ENCODE assay signal across 33 cellular contexts in genomic region chr13:32448224-32448623, GRCh38. TPM values are rescaled to one million over a fixed set of nuclear protein-coding genes. Genes with fewer than 3 reads are reported as not detected.
A peak's percentile ranks its signal among the peaks of the same experiment; 100 is the strongest.
DNase-seq lines count a peak whose midpoint lies in the region; ATAC-seq, FAIRE-seq and TF ChIP-seq lines count a peak whose summit lies in the region.
"Had no signal": no experiment of that assay in that cellular context is flagged by ENCODE, and none has a peak within 500 bp of the region (broad histone marks: within the 10 kb centered on the region; RNA-seq: fewer than 3 reads in every experiment).

No MANE protein-coding gene starts in this region.

- no peak overlapping the region for H3K9ac ChIP-seq in Karpas-422 (ENCODE audit: low read length)

- DNase-seq in activated naive CD4-positive, alpha-beta T cell treated with anti-CD3 and anti-CD28 coated beads for 36 hours = no peak
- DNase-seq in activated naive CD4-positive, alpha-beta T cell treated with anti-CD3 and anti-CD28 coated beads, Interleukin-2, amount 50 U/mL, for 16 hours = no peak
- DNase-seq in Karpas-422 = peak; percentile 19
- peak; percentile 46 for DNase-seq in epithelial cell of proximal tubule (ENCODE audit: low read depth)
- peak; percentile 39 for DNase-seq in small intestine
- DNase-seq in C1 segment of cervical spinal cord (lab: John Stamatoyannopoulos, UW) = no peak
- DNase-seq: activated naive CD8-positive, alpha-beta T cell treated with anti-CD3 and anti-CD28 coated beads, Interleukin-2, amount 10 ng/mL, durations not matched to agents 7 days and 5 days; BE2C; CD8-positive, alpha-beta memory T cell; cortex of kidney; DMS153; effector memory CD4-positive, alpha-beta T cell; glutamatergic neuron; HFFc6; left ventricle myocardium inferior; NCI-H1048; NCI-H2107; NCI-H82; posterior cingulate gyrus; right cardiac atrium; stimulated activated CD4-positive, alpha-beta T cell treated with anti-CD3 and anti-CD28 coated beads, Interleukin-1b, Interleukin-23, amount 100 ng/mL, for 48 hours; tibial artery had no signal

- TF ChIP-seq CTCF in epithelial cell of proximal tubule (conservative IDR thresholded peaks at IDR 0.05; ENCODE audit: low read depth, low read length) = no peak

- H4K20me1 ChIP-seq in Karpas-422 (ENCODE audit: insufficient read depth, low read depth, low read length) = no peaks in the 10 kb centered on the region

- no peaks in the 10 kb centered on the region for H3K27me3 ChIP-seq in Karpas-422 (ENCODE audit: low read length)
- no peaks in the 10 kb centered on the region for H3K27me3 ChIP-seq in small intestine (ENCODE audit: control insufficient read depth in 2 of 2, insufficient read depth in 2 of 2, low read length in 2 of 2)
- H3K27me3 ChIP-seq: BE2C, tibial artery, vagina had no signal

- FAIRE-seq in small intestine (lab: Jason Lieb, UNC) = no peak
- FAIRE-seq: astrocyte, GM12878, GM19239, H1, TTC549 had no signal

- CTCF ChIA-PET in activated naive CD4-positive, alpha-beta T cell treated with anti-CD3 and anti-CD28 coated beads for 36 hours (lab: Charles Lee) = interaction anchor here (0.5 to 1.0 kb wide), 4 partner anchors 8 to 412 kb away, joined by 3 to 5 read pairs (median 4); no protein-coding TSS in a partner anchor

- peaks cover 19% of the 10 kb centered on the region for H3K4me1 Mint-ChIP-seq in activated naive CD4-positive, alpha-beta T cell treated with anti-CD3 and anti-CD28 coated beads for 36 hours (ENCODE audit: low read depth)

- no peak overlapping the region for H3K4me2 ChIP-seq in Karpas-422 (ENCODE audit: low read depth, low read length, poor library complexity, severe bottlenecking)

- no peak overlapping the region for H2AFZ ChIP-seq in Karpas-422 (ENCODE audit: low read length)

- peaks cover 2% of the 10 kb centered on the region for H3K36me3 Mint-ChIP-seq in activated naive CD4-positive, alpha-beta T cell treated with anti-CD3 and anti-CD28 coated beads for 36 hours (ENCODE audit: low read depth)

- no peaks in the 10 kb centered on the region for H3K79me2 ChIP-seq in Karpas-422 (ENCODE audit: low read length)

- H3K4me1 ChIP-seq in Karpas-422 (ENCODE audit: low read length) (no peaks in the 10 kb centered on the region), small intestine (ENCODE audit: control insufficient read depth in 2 of 2, insufficient read depth in 1 of 2, low read depth in 1 of 2, low read length in 1 of 2) (peaks cover 0 to 2% of the 10 kb centered on the region in 2 donors)
- H3K4me1 ChIP-seq: tibial artery, vagina had no signal

- H3K27ac Mint-ChIP-seq in activated naive CD4-positive, alpha-beta T cell treated with anti-CD3 and anti-CD28 coated beads for 36 hours = peak overlapping the region; percentile 25
- H3K27ac Mint-ChIP-seq: activated naive CD8-positive, alpha-beta T cell treated with anti-CD3 and anti-CD28 coated beads, Interleukin-2, amount 10 ng/mL, durations not matched to agents 7 days and 5 days; activated T-helper 1 cell treated with anti-CD3 and anti-CD28 coated beads, Interleukin-12 subunit alpha, Interleukin-12 subunit beta, Interleukin-2, Interleukin-4 antibody, amounts not matched to agents 30 ng/mL and 10 ng/mL and 1 ng/mL, durations not matched to agents 14 hours and 24 hours and 36 hours; HFFc6 had no signal

- H3K4me3 ChIP-seq in Karpas-422 (ENCODE audit: low read length) = no peak overlapping the region
- H3K4me3 ChIP-seq in epithelial cell of proximal tubule (ENCODE audit: low read depth, low read length) = no peak overlapping the region
- H3K4me3 ChIP-seq in small intestine (ENCODE audit: low read depth in 1 of 2, low read length in 2 of 2) = no peak overlapping the region
- H3K4me3 ChIP-seq: GM12878, left ventricle myocardium inferior, tibial artery, vagina had no signal

- H3K9me3 Mint-ChIP-seq in activated naive CD4-positive, alpha-beta T cell treated with anti-CD3 and anti-CD28 coated beads for 36 hours = no peaks in the 10 kb centered on the region
- H3K9me3 Mint-ChIP-seq: activated T-helper 1 cell treated with anti-CD3 and anti-CD28 coated beads, Interleukin-12 subunit alpha, Interleukin-12 subunit beta, Interleukin-2, Interleukin-4 antibody, amounts not matched to agents 30 ng/mL and 10 ng/mL and 1 ng/mL, durations not matched to agents 14 hours and 24 hours and 36 hours; HFFc6 had no signal

- no peak overlapping the region for H3K4me3 Mint-ChIP-seq in activated naive CD4-positive, alpha-beta T cell treated with anti-CD3 and anti-CD28 coated beads for 36 hours
- H3K4me3 Mint-ChIP-seq: activated naive CD8-positive, alpha-beta T cell treated with anti-CD3 and anti-CD28 coated beads, Interleukin-2, amount 10 ng/mL, durations not matched to agents 7 days and 5 days; activated T-helper 1 cell treated with anti-CD3 and anti-CD28 coated beads, Interleukin-12 subunit alpha, Interleukin-12 subunit beta, Interleukin-2, Interleukin-4 antibody, amounts not matched to agents 30 ng/mL and 10 ng/mL and 1 ng/mL, durations not matched to agents 14 hours and 24 hours and 36 hours; CD8-positive, alpha-beta memory T cell; HFFc6 had no signal

- intact Hi-C loops in activated naive CD4-positive, alpha-beta T cell treated with anti-CD3 and anti-CD28 coated beads for 36 hours (cut with micrococcal nuclease) = loop anchor here (1.0 to 10.0 kb wide), 5 partner anchors 20 to 1094 kb away; partner anchors contain the start of genes KL, N4BP2L1 and N4BP2L2

- no peaks in the 10 kb centered on the region for H3K27me3 Mint-ChIP-seq in activated naive CD4-positive, alpha-beta T cell treated with anti-CD3 and anti-CD28 coated beads for 36 hours (ENCODE audit: low read depth)
- H3K27me3 Mint-ChIP-seq: activated naive CD8-positive, alpha-beta T cell treated with anti-CD3 and anti-CD28 coated beads, Interleukin-2, amount 10 ng/mL, durations not matched to agents 7 days and 5 days; CD8-positive, alpha-beta memory T cell had no signal

- ATAC-seq in HG03520 (IDR thresholded peaks at IDR 0.05; ENCODE audit: unreplicated experiment) = no peak
- ATAC-seq: GM12878, right cardiac atrium had no signal

- no peaks in the 10 kb centered on the region for H3K9me3 ChIP-seq in Karpas-422 (ENCODE audit: low read length)
- H3K9me3 ChIP-seq in small intestine (ENCODE audit: control insufficient read depth, low read depth) = no peaks in the 10 kb centered on the region
- H3K9me3 ChIP-seq: BE2C, vagina had no signal

- H3K9me2 ChIP-seq in Karpas-422 (replicated peaks; ENCODE audit: insufficient read depth, low read length) = no peaks in the 10 kb centered on the region

- H3K27ac ChIP-seq in Karpas-422 (ENCODE audit: low read length) (no peak overlapping the region), small intestine (ENCODE audit: low read depth in 1 of 2, low read length in 1 of 2) (no peak overlapping the region)
- H3K27ac ChIP-seq: epithelial cell of prostate, left ventricle myocardium inferior, RWPE1, tibial artery, vagina had no signal

- no peaks in the 10 kb centered on the region for H3K36me3 ChIP-seq in Karpas-422 (ENCODE audit: insufficient read depth, low read length)
- no peaks in the 10 kb centered on the region for H3K36me3 ChIP-seq in small intestine (ENCODE audit: control insufficient read depth in 2 of 2, insufficient read depth in 2 of 2, low read length in 2 of 2)
- H3K36me3 ChIP-seq: BE2C, vagina had no signal

RNA-seq across cellular contexts. Expression of gene N4BP2L1, which starts 20.3 kb away (rescaled TPM):
- total RNA-seq in activated naive CD4-positive, alpha-beta T cell treated with anti-CD3 and anti-CD28 coated beads for 36 hours = 10 to 100 TPM; 22.6 TPM
- total RNA-seq in Karpas-422 (2014; rRNA removed; shearing (Covaris generic); ENCODE audit: low replicate concordance) = 14.2 and 17.8 TPM in 2 replicates
- total RNA-seq in epithelial cell of proximal tubule = 2.0 and 3.6 TPM in 2 replicates
- polyA plus RNA-seq in small intestine = 10 to 100 TPM; 14.4 to 20.6 (median 20.3) TPM
- total RNA-seq: HT-29 had no signal

Comparison
In these comparisons a context has a peak if more than half of its experiments do, and no peak if none do; other contexts are left out.
1. DNase-seq: peak in Karpas-422 (single experiment), epithelial cell of proximal tubule (single experiment) and small intestine (single experiment); none in activated naive CD4-positive, alpha-beta T cell treated with anti-CD3 and anti-CD28 coated beads for 36 hours (single experiment), activated naive CD4-positive, alpha-beta T cell treated with anti-CD3 and anti-CD28 coated beads, Interleukin-2, amount 50 U/mL, for 16 hours (single experiment) and C1 segment of cervical spinal cord (0 of 14).